In genomic region chr3:82409842-82410241, GRCh38 we compare ENCODE assay signal across 30 cellular contexts.
"Had no signal": no experiment of that assay in that cellular context is flagged by ENCODE, and none has a peak within 500 bp of the region (broad histone marks: within the 10 kb centered on the region; RNA-seq: fewer than 3 reads in every experiment).

No MANE protein-coding gene starts in this region.

- DNase-seq: Karpas-422, Kasumi-1, MG63, MM.1S, MV-4-11, NCI-H1048, NCI-H1092, NCI-H1092 treated with DMSO at 0.1 percent for 48 hours, NCI-H1105, NCI-H1105 treated with DMSO at 0.1 percent for 48 hours, NCI-H1417 treated with DMSO at 0.1 percent for 48 hours, NCI-H1436, NCI-H1436 treated with DMSO at 0.1 percent for 48 hours, NCI-H1694, NCI-H1694 treated with DMSO at 0.1 percent for 48 hours, NCI-H187, NCI-H187 treated with DMSO at 0.1 percent for 48 hours, NCI-H2029, NCI-H2029 treated with DMSO at 0.1 percent for 48 hours, NCI-H2081 treated with DMSO at 0.1 percent for 48 hours, NCI-H2107, NCI-H2171, NCI-H2171 treated with DMSO at 0.1 percent for 48 hours, NCI-H2227 treated with DMSO at 0.1 percent for 48 hours, NCI-H226, NCI-H446, NCI-H446 treated with DMSO at 0.1 percent for 48 hours, NCI-H510A, NCI-H510A treated with DMSO at 0.1 percent for 48 hours, NCI-H524 had no signal
